In the genomic region with DNA sequence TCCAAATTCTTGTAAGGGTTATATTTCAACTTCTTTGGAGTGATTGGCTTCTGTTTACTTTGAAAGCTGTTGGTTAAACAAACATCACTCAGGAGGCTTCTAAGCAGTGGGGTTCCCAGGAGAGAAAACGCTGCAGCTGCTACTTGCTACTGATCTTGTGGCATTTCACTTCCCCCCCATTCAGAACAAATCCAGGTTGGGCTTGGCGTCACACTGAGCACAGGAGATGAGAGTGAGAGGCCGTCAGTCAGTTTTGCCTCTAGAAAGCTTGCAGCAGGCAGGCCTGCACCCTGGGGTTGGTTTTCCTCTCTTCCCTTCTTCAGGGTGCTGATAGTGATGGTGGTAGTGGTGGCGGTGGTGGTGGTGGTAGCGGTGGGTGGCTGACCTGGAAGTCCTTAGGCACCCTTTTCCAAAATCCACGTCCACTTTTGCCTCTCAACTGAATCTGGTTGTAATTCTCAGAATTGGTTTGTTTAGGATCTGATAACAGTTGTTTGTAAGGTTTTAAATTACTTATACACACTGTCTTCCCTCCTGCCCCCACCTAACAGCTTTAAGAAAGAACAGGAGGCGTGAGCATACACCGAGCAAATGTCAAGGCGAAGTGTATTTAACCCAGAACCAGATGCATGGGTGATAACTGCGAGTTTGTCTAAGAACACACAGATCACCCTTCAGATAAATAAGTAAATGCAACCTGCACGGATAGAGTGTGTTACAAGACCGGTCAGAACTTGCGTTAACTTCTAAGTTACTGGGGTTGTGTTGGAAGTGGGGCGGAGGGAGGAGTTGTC, we compare ENCODE assay signal across 1 cellular context.
A peak's percentile ranks its signal among the peaks of the same experiment; 100 is the strongest.
TF ChIP-seq lines count a peak whose summit lies in the region.

No MANE protein-coding gene starts in this region.

TF ChIP-seq in HEK293, 187 proteins besides CTCF, POLR2A, EP300 and RAD21 (continued from another document and continues in another):
- TF ChIP-seq, protein P1, sequence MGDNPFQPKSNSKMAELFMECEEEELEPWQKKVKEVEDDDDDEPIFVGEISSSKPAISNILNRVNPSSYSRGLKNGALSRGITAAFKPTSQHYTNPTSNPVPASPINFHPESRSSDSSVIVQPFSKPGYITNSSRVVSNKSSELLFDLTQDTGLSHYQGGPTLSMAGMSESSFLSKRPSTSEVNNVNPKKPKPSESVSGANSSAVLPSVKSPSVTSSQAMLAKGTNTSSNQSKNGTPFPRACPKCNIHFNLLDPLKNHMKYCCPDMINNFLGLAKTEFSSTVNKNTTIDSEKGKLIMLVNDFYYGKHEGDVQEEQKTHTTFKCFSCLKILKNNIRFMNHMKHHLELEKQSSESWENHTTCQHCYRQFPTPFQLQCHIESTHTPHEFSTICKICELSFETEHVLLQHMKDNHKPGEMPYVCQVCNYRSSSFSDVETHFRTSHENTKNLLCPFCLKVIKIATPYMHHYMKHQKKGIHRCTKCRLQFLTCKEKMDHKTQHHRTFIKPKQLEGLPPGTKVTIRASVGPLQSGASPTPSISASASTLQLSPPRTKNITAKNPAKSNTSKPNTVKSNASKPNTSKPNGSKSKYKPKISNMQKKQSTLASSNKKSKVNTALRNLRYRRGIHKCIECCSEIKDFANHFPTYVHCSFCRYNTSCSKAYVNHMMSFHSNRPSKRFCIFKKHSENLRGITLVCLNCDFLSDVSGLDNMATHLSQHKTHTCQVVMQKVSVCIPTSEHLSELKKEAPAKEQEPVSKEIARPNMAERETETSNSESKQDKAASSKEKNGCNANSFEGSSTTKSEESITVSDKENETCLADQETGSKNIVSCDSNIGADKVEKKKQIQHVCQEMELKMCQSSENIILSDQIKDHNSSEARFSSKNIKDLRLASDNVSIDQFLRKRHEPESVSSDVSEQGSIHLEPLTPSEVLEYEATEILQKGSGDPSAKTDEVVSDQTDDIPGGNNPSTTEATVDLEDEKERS (tag by site-specific recombination; IDR thresholded peaks at IDR 0.05): no peak
- TF ChIP-seq ZNF654 (tag by site-specific recombination; IDR thresholded peaks at IDR 0.05; ENCODE audit: low read depth) (no peak), ZNF394 (tag by site-specific recombination; IDR thresholded peaks at IDR 0.05; ENCODE audit: borderline replicate concordance) (no peak), ZNF488 (tag by site-specific recombination; IDR thresholded peaks at IDR 0.05) (no peak), ZNF600 (tag by site-specific recombination; IDR thresholded peaks at IDR 0.05) (peak; percentile 46), ZNF658 (tag by site-specific recombination; IDR thresholded peaks at IDR 0.05) (no peak), ZSCAN4 (tag by site-specific recombination; IDR thresholded peaks at IDR 0.05) (no peak), ZSCAN5A (tag by site-specific recombination; IDR thresholded peaks at IDR 0.05) (no peak), REPIN1 (tag by site-specific recombination; IDR thresholded peaks at IDR 0.05; ENCODE audit: low read depth) (no peak), RBAK (tag by site-specific recombination; IDR thresholded peaks at IDR 0.05) (no peak), ZNF223 (tag by site-specific recombination; IDR thresholded peaks at IDR 0.05) (0 out of 2 replicates have a peak, but pooled peaks have one; percentile 18), ZNF132 (tag by site-specific recombination; IDR thresholded peaks at IDR 0.05; ENCODE audit: borderline replicate concordance) (no peak), ZNF747 (tag by site-specific recombination; IDR thresholded peaks at IDR 0.05) (no peak), ZNF785 (tag by site-specific recombination; IDR thresholded peaks at IDR 0.05) (no peak), INSM2 (tag by site-specific recombination; IDR thresholded peaks at IDR 0.05) (no peak), ZNF530 (tag by site-specific recombination; IDR thresholded peaks at IDR 0.05; ENCODE audit: low read depth) (no peak), ZNF2 (tag by site-specific recombination; IDR thresholded peaks at IDR 0.05) (peak; percentile 66; the same call in 1 of the 2 replicates), ZNF626 (tag by site-specific recombination; IDR thresholded peaks at IDR 0.05) (no peak), ZBTB6 (tag by site-specific recombination; IDR thresholded peaks at IDR 0.05) (no peak), GLIS1 (tag by site-specific recombination; IDR thresholded peaks at IDR 0.05) (peak; percentile 96), KLF8 (tag by site-specific recombination; IDR thresholded peaks at IDR 0.05) (no peak), MYNN (tag by site-specific recombination; IDR thresholded peaks at IDR 0.05; ENCODE audit: borderline replicate concordance) (no peak), ZNF776 (tag by site-specific recombination; IDR thresholded peaks at IDR 0.05; ENCODE audit: borderline replicate concordance) (no peak), ZNF501 (tag by site-specific recombination; IDR thresholded peaks at IDR 0.05) (no peak)
- TF ChIP-seq, protein P2, sequence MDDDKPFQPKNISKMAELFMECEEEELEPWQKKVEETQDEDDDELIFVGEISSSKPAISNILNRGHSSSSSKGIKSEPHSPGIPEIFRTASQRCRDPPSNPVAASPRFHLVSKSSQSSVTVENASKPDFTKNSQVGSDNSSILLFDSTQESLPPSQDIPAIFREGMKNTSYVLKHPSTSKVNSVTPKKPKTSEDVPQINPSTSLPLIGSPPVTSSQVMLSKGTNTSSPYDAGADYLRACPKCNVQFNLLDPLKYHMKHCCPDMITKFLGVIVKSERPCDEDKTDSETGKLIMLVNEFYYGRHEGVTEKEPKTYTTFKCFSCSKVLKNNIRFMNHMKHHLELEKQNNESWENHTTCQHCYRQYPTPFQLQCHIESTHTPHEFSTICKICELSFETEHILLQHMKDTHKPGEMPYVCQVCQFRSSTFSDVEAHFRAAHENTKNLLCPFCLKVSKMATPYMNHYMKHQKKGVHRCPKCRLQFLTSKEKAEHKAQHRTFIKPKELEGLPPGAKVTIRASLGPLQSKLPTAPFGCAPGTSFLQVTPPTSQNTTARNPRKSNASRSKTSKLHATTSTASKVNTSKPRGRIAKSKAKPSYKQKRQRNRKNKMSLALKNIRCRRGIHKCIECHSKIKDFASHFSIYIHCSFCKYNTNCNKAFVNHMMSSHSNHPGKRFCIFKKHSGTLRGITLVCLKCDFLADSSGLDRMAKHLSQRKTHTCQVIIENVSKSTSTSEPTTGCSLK (tag by site-specific recombination; IDR thresholded peaks at IDR 0.05): no peak
- TF ChIP-seq, protein P3, sequence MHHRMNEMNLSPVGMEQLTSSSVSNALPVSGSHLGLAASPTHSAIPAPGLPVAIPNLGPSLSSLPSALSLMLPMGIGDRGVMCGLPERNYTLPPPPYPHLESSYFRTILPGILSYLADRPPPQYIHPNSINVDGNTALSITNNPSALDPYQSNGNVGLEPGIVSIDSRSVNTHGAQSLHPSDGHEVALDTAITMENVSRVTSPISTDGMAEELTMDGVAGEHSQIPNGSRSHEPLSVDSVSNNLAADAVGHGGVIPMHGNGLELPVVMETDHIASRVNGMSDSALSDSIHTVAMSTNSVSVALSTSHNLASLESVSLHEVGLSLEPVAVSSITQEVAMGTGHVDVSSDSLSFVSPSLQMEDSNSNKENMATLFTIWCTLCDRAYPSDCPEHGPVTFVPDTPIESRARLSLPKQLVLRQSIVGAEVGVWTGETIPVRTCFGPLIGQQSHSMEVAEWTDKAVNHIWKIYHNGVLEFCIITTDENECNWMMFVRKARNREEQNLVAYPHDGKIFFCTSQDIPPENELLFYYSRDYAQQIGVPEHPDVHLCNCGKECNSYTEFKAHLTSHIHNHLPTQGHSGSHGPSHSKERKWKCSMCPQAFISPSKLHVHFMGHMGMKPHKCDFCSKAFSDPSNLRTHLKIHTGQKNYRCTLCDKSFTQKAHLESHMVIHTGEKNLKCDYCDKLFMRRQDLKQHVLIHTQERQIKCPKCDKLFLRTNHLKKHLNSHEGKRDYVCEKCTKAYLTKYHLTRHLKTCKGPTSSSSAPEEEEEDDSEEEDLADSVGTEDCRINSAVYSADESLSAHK (tag by site-specific recombination; IDR thresholded peaks at IDR 0.05): no peak
- TF ChIP-seq, protein P4, sequence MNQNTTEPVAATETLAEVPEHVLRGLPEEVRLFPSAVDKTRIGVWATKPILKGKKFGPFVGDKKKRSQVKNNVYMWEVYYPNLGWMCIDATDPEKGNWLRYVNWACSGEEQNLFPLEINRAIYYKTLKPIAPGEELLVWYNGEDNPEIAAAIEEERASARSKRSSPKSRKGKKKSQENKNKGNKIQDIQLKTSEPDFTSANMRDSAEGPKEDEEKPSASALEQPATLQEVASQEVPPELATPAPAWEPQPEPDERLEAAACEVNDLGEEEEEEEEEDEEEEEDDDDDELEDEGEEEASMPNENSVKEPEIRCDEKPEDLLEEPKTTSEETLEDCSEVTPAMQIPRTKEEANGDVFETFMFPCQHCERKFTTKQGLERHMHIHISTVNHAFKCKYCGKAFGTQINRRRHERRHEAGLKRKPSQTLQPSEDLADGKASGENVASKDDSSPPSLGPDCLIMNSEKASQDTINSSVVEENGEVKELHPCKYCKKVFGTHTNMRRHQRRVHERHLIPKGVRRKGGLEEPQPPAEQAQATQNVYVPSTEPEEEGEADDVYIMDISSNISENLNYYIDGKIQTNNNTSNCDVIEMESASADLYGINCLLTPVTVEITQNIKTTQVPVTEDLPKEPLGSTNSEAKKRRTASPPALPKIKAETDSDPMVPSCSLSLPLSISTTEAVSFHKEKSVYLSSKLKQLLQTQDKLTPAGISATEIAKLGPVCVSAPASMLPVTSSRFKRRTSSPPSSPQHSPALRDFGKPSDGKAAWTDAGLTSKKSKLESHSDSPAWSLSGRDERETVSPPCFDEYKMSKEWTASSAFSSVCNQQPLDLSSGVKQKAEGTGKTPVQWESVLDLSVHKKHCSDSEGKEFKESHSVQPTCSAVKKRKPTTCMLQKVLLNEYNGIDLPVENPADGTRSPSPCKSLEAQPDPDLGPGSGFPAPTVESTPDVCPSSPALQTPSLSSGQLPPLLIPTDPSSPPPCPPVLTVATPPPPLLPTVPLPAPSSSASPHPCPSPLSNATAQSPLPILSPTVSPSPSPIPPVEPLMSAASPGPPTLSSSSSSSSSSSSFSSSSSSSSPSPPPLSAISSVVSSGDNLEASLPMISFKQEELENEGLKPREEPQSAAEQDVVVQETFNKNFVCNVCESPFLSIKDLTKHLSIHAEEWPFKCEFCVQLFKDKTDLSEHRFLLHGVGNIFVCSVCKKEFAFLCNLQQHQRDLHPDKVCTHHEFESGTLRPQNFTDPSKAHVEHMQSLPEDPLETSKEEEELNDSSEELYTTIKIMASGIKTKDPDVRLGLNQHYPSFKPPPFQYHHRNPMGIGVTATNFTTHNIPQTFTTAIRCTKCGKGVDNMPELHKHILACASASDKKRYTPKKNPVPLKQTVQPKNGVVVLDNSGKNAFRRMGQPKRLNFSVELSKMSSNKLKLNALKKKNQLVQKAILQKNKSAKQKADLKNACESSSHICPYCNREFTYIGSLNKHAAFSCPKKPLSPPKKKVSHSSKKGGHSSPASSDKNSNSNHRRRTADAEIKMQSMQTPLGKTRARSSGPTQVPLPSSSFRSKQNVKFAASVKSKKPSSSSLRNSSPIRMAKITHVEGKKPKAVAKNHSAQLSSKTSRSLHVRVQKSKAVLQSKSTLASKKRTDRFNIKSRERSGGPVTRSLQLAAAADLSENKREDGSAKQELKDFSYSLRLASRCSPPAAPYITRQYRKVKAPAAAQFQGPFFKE (tag by site-specific recombination; IDR thresholded peaks at IDR 0.05; ENCODE audit: borderline replicate concordance): no peak
- TF ChIP-seq, protein P5, sequence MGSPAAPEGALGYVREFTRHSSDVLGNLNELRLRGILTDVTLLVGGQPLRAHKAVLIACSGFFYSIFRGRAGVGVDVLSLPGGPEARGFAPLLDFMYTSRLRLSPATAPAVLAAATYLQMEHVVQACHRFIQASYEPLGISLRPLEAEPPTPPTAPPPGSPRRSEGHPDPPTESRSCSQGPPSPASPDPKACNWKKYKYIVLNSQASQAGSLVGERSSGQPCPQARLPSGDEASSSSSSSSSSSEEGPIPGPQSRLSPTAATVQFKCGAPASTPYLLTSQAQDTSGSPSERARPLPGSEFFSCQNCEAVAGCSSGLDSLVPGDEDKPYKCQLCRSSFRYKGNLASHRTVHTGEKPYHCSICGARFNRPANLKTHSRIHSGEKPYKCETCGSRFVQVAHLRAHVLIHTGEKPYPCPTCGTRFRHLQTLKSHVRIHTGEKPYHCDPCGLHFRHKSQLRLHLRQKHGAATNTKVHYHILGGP (tag by site-specific recombination; IDR thresholded peaks at IDR 0.05): no peak
